In genomic region chr7:142313528-142313927, GRCh38 we compare ENCODE assay signal across 24 cellular contexts. TPM values are rescaled to one million over a fixed set of nuclear protein-coding genes. Genes with fewer than 3 reads are reported as not detected.
DNase-seq lines count a peak whose midpoint lies in the region; ATAC-seq, FAIRE-seq and TF ChIP-seq lines count a peak whose summit lies in the region.
"Had no signal": no experiment of that assay in that cellular context is flagged by ENCODE, and none has a peak within 500 bp of the region (broad histone marks: within the 10 kb centered on the region; RNA-seq: fewer than 3 reads in every experiment).

No MANE protein-coding gene starts in this region.

- H3K4me3 Mint-ChIP-seq in activated T-cell treated with anti-CD3 and anti-CD28 coated beads, Interleukin-2, amount 50 U/mL, for 4 hours: peak overlapping the region; percentile 33
- peak overlapping the region; percentile 8 for H3K4me3 Mint-ChIP-seq in activated naive CD8-positive, alpha-beta T cell treated with anti-CD3 and anti-CD28 coated beads for 36 hours

- no peak for FAIRE-seq in GM12891 (lab: Jason Lieb, UNC)
- FAIRE-seq: islet of Langerhans, urothelium cell line had no signal

- no peaks in the 10 kb centered on the region for H3K9me3 Mint-ChIP-seq in activated T-cell treated with anti-CD3 and anti-CD28 coated beads, Interleukin-2, amount 50 U/mL, for 4 hours
- H3K9me3 Mint-ChIP-seq in activated naive CD8-positive, alpha-beta T cell treated with anti-CD3 and anti-CD28 coated beads for 36 hours: no peaks in the 10 kb centered on the region
- H3K9me3 Mint-ChIP-seq: T-helper 1 cell treated with Interleukin-12 subunit alpha and Interleukin-12 subunit beta and Interleukin-4 antibody, amounts not matched to agents 30 μg/mL and 1 μg/mL, for 36 hours had no signal

- TF ChIP-seq POLR2A in GM12891 (IDR thresholded peaks at IDR 0.05; ENCODE audit: low read depth, low read length): no peak

- no peaks in the 10 kb centered on the region for H3K36me3 Mint-ChIP-seq in activated T-cell treated with anti-CD3 and anti-CD28 coated beads, Interleukin-2, amount 50 U/mL, for 4 hours (ENCODE audit: insufficient read depth)
- no peaks in the 10 kb centered on the region for H3K36me3 Mint-ChIP-seq in activated naive CD8-positive, alpha-beta T cell treated with anti-CD3 and anti-CD28 coated beads for 36 hours

- peaks cover 22% of the 10 kb centered on the region for H3K27me3 Mint-ChIP-seq in activated T-cell treated with anti-CD3 and anti-CD28 coated beads, Interleukin-2, amount 50 U/mL, for 4 hours (ENCODE audit: low read depth)
- peaks cover 12% of the 10 kb centered on the region for H3K27me3 Mint-ChIP-seq in activated naive CD8-positive, alpha-beta T cell treated with anti-CD3 and anti-CD28 coated beads for 36 hours

- peak overlapping the region; percentile 11 for H3K27ac Mint-ChIP-seq in activated naive CD8-positive, alpha-beta T cell treated with anti-CD3 and anti-CD28 coated beads for 36 hours
- H3K27ac Mint-ChIP-seq: T-helper 1 cell treated with Interleukin-12 subunit alpha and Interleukin-12 subunit beta and Interleukin-4 antibody, amounts not matched to agents 30 μg/mL and 1 μg/mL, for 36 hours had no signal

- DNase-seq in activated T-cell treated with anti-CD3 and anti-CD28 coated beads, Interleukin-2, amount 50 U/mL, for 4 hours: no peak
- DNase-seq in activated T-cell treated with anti-CD3 and anti-CD28 coated beads for 4 hours: no peak
- no peak for DNase-seq in activated naive CD8-positive, alpha-beta T cell treated with anti-CD3 and anti-CD28 coated beads for 36 hours
- peak; percentile 44 for DNase-seq in stimulated activated CD8-positive, alpha-beta memory T cell treated with anti-CD3 and anti-CD28 coated beads, Interleukin-4, amount 100 ng/mL, for 48 hours
- no peak for DNase-seq in hippocampal formation (lab: John Stamatoyannopoulos, UW)
- no peak for DNase-seq in GM12891 (ENCODE audit: insufficient read length, low spot score)
- DNase-seq in OCI-M1 (lab: John Stamatoyannopoulos, UW): no peak
- DNase-seq: aorta; COR-L47; EL; head of caudate nucleus; IMR-90; mesenchymal stem cell; MV-4-11; NCI-H2081 treated with DMSO at 0.1 percent for 48 hours; NCI-H510A treated with DMSO at 0.1 percent for 48 hours; SHP77 treated with DMSO at 0.1 percent for 48 hours; stimulated activated CD4-positive, alpha-beta T cell treated with anti-CD3 and anti-CD28 coated beads, Interleukin-12 subunit alpha, Interleukin-12 subunit beta, amount 100 ng/mL, for 4 hours; WERI-Rb-1 had no signal

- peaks cover 5% of the 10 kb centered on the region for H3K4me1 Mint-ChIP-seq in activated T-cell treated with anti-CD3 and anti-CD28 coated beads, Interleukin-2, amount 50 U/mL, for 4 hours (ENCODE audit: low read depth)
- peaks cover 5% of the 10 kb centered on the region for H3K4me1 Mint-ChIP-seq in activated naive CD8-positive, alpha-beta T cell treated with anti-CD3 and anti-CD28 coated beads for 36 hours

- peak; percentile 48 to 77 for ATAC-seq in activated T-cell treated with anti-CD3 and anti-CD28 coated beads, Interleukin-2, amount 50 U/mL, for 4 hours
- peak; percentile 55 for ATAC-seq in GM18907 (IDR thresholded peaks at IDR 0.05; ENCODE audit: unreplicated experiment)

TF ChIP-seq in GM12891, 5 proteins besides CTCF, POLR2A, EP300 and RAD21:
- TF ChIP-seq PAX5 (IDR thresholded peaks at IDR 0.05; ENCODE audit: insufficient read depth, low read length, severe bottlenecking) (no peak), TAF1 (IDR thresholded peaks at IDR 0.05; ENCODE audit: low read depth, low read length) (no peak), SPI1 (IDR thresholded peaks at IDR 0.05; ENCODE audit: low read depth, low read length) (no peak), POU2F2 (IDR thresholded peaks at IDR 0.05; ENCODE audit: low read depth, low read length) (no peak)

RNA-seq across cellular contexts. Expression of gene PRSS58, which starts 55.7 kb away (rescaled TPM):
- not detected for total RNA-seq in activated T-cell treated with anti-CD3 and anti-CD28 coated beads, Interleukin-2, amount 50 U/mL, for 4 hours
- not detected for total RNA-seq in activated naive CD8-positive, alpha-beta T cell treated with anti-CD3 and anti-CD28 coated beads for 36 hours
- not detected for polyA plus RNA-seq in GM12891 (2012; ENCODE audit: low read depth, missing spikeins)
- total RNA-seq: aorta, cerebellum, IMR-90 had no signal
- polyA plus RNA-seq: aorta, IMR-90 had no signal
